ENCODE assay signal across 22 cellular contexts in the genomic region with DNA sequence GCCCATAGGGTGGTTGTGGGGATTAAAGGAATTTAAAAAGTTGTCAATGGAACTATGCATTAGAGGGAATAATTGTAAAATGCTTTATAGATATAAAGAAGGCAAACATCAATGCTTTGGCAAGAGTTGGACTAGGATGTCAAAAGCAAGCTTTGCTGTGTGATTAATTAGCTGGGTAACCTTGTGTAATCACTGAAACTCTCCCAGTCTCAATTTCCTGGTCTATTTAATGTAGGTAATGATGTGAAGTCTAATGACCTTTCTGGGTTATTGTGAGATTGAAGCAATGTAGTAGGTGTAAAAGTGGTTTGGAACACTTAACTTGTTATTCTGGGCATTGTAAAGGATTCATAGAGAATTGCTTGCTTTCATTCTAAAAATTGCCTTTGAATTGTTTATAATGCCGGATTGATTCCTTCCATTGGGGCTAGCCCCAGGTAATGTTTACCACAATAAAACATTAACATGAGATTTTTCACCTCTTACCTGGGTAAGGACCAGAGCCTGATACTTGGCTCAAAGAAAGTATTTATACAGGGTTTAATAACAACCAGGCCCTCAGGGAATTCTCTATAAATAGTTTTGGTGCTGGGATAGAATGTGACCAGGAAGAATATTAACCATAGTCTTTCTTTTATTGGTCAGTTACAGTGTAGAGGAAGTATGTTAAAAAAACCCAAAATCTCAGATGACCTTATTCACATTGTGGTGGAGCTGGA. TPM values are rescaled to one million over a fixed set of nuclear protein-coding genes. Genes with fewer than 3 reads are reported as not detected.
DNase-seq lines count a peak whose midpoint lies in the region; ATAC-seq and TF ChIP-seq lines count a peak whose summit lies in the region.
"Had no signal": no experiment of that assay in that cellular context is flagged by ENCODE, and none has a peak within 500 bp of the region (broad histone marks: within the 10 kb centered on the region; RNA-seq: fewer than 3 reads in every experiment).

No MANE protein-coding gene starts in this region.

- no peaks in the 10 kb centered on the region for H3K79me2 ChIP-seq in mammary epithelial cell (ENCODE audit: insufficient read depth, low read length)

- TF ChIP-seq POLR2A in breast epithelium (IDR thresholded peaks at IDR 0.05) (no peak), esophagus squamous epithelium (IDR thresholded peaks at IDR 0.05) (no peak), suprapubic skin (IDR thresholded peaks at IDR 0.05) (no peak)

- in situ Hi-C loops in mammary epithelial cell (cut with MboI; ENCODE audit: low sequenced_read_pairs in 2 of 2), result no loop called here

- intact Hi-C loops in breast epithelium (cut with DNase I; ENCODE audit: low total_unique reads), result no loop called here
- intact Hi-C loops in mammary epithelial cell (cut with micrococcal nuclease), result no loop called here
- intact Hi-C loops in esophagus squamous epithelium (cut with DNase I), result no loop called here

- H3K27me3 ChIP-seq in breast epithelium (no peaks in the 10 kb centered on the region), mammary epithelial cell (ENCODE audit: insufficient read depth, low read length) (no peaks in the 10 kb centered on the region), esophagus squamous epithelium (no peaks in the 10 kb centered on the region), suprapubic skin (no peaks in the 10 kb centered on the region)
- H3K27me3 ChIP-seq: tibial artery had no signal

- dilution Hi-C loops in mammary epithelial cell (cut with HindIII; ENCODE audit: low sequenced_read_pairs), result no loop called here

- H3K4me3 ChIP-seq in breast epithelium, result no peak overlapping the region
- no peak overlapping the region for H3K4me3 ChIP-seq in mammary epithelial cell (replicated peaks in 1 of 3; ENCODE audit: insufficient read depth in 1 of 3, low read depth in 2 of 3, low read length in 3 of 3)
- H3K4me3 ChIP-seq in esophagus squamous epithelium, result no peak overlapping the region
- H3K4me3 ChIP-seq in suprapubic skin, result no peak overlapping the region
- H3K4me3 ChIP-seq: smooth muscle cell, tibial artery had no signal

- WGBS in mammary epithelial cell (ENCODE audit: low coverage, missing lambda C conversion rate), result 0% methylated on average over 1 of the region's 1 CpG
- 50 to 72% methylated on average over 1 of the region's 1 CpG for WGBS in esophagus squamous epithelium, 2 donors
- 63% methylated on average over 1 of the region's 1 CpG for WGBS in suprapubic skin

- ATAC-seq in HG03159 (IDR thresholded peaks at IDR 0.05; ENCODE audit: unreplicated experiment) (no peak), HG02678 (IDR thresholded peaks at IDR 0.05; ENCODE audit: unreplicated experiment) (no peak)
- ATAC-seq: activated T-cell treated with anti-CD3 and anti-CD28 coated beads, Interleukin-2, amount 50 U/mL, for 4 hours had no signal

- H3K9me3 ChIP-seq in breast epithelium (peaks cover 0 to 3% of the 10 kb centered on the region in 2 donors), mammary epithelial cell (replicated peaks; ENCODE audit: insufficient read depth, low read length) (no peaks in the 10 kb centered on the region), esophagus squamous epithelium (no peaks in the 10 kb centered on the region), suprapubic skin (no peaks in the 10 kb centered on the region)
- H3K9me3 ChIP-seq: tibial artery had no signal

- no peak overlapping the region for H2AFZ ChIP-seq in mammary epithelial cell (ENCODE audit: low read depth, low read length)

- no peak for TF ChIP-seq CTCF in breast epithelium (IDR thresholded peaks at IDR 0.05)
- TF ChIP-seq CTCF in mammary epithelial cell (conservative IDR thresholded peaks at IDR 0.05 in 1 of 2, IDR thresholded peaks at IDR 0.05 in 1 of 2; ENCODE audit: extremely low read depth in 1 of 2, insufficient read depth in 1 of 2, low read depth in 1 of 2, low read length in 2 of 2), result no peak
- no peak for TF ChIP-seq CTCF in esophagus squamous epithelium (IDR thresholded peaks at IDR 0.05)
- no peak for TF ChIP-seq CTCF in suprapubic skin (IDR thresholded peaks at IDR 0.05)

- H3K27ac ChIP-seq in breast epithelium, result peak overlapping the region; percentile 59 to 62
- H3K27ac ChIP-seq in mammary epithelial cell (ENCODE audit: insufficient read depth, low read depth, low read length), result no peak overlapping the region
- H3K27ac ChIP-seq in esophagus squamous epithelium, result peak overlapping the region; percentile 58 to 86 (median 74)
- peak overlapping the region; percentile 51 for H3K27ac ChIP-seq in suprapubic skin
- H3K27ac ChIP-seq: tibial artery had no signal

- H4K20me1 ChIP-seq in mammary epithelial cell (ENCODE audit: insufficient read depth, low read length), result no peaks in the 10 kb centered on the region

- H3K4me1 ChIP-seq in breast epithelium (no peaks in the 10 kb centered on the region), mammary epithelial cell (ENCODE audit: insufficient read depth, low read length) (no peaks in the 10 kb centered on the region), esophagus squamous epithelium (peaks cover 0 to 51% (median 6%) of the 10 kb centered on the region in 3 donors), suprapubic skin (peaks cover 11% of the 10 kb centered on the region)

- H3K36me3 ChIP-seq in breast epithelium, result no peaks in the 10 kb centered on the region
- no peaks in the 10 kb centered on the region for H3K36me3 ChIP-seq in mammary epithelial cell (ENCODE audit: insufficient read depth, low read length)
- H3K36me3 ChIP-seq in esophagus squamous epithelium, result no peaks in the 10 kb centered on the region
- no peaks in the 10 kb centered on the region for H3K36me3 ChIP-seq in suprapubic skin
- H3K36me3 ChIP-seq: tibial artery had no signal

- CTCF ChIA-PET in mammary epithelial cell (lab: Charles Lee; ENCODE audit: low non-redundant PET), result interaction anchor here (0.5 to 0.6 kb wide), 2 partner anchors 66 to 149 kb away, joined by 4 read pairs; no protein-coding TSS in a partner anchor

- no TSS peak for BruUV-seq in mammary epithelial cell (replicated peaks; lab: Mats Ljungman, UMichigan)

- no peak overlapping the region for H3K9ac ChIP-seq in mammary epithelial cell (ENCODE audit: insufficient read depth, low read length)

- no peak overlapping the region for H3K4me2 ChIP-seq in mammary epithelial cell (ENCODE audit: insufficient read depth, low read depth, low read length)
- H3K4me2 ChIP-seq: smooth muscle cell had no signal

- TF ChIP-seq EP300 in suprapubic skin (IDR thresholded peaks at IDR 0.05), result no peak

- DNase-seq in breast epithelium (ENCODE audit: low spot score in 2 of 2) (no peak), mammary epithelial cell (no peak), NCI-H774 (lab: John Stamatoyannopoulos, UW) (peak; percentile 47), esophagus squamous epithelium (lab: John Stamatoyannopoulos, UW) (no peak), suprapubic skin (ENCODE audit: low spot score in 2 of 2) (no peak), GDM1 (lab: John Stamatoyannopoulos, UW) (no peak)
- DNase-seq: activated CD8-positive, alpha-beta memory T cell treated with anti-CD3 and anti-CD28 coated beads for 24 hours; activated naive CD4-positive, alpha-beta T cell treated with Interleukin-2 at 50 U/mL for 16 hours; activated T-cell treated with anti-CD3 and anti-CD28 coated beads, Interleukin-2, amount 50 U/mL, for 4 hours; central memory CD4-positive, alpha-beta T cell; dermis blood vessel endothelial cell; H9; hippocampal formation; MM.1S; NCI-H187 treated with DMSO at 0.1 percent for 48 hours; NCI-H82; stimulated activated CD4-positive, alpha-beta T cell treated with anti-CD3 and anti-CD28 coated beads, Interleukin-4, amount 100 ng/mL, for 1 hour; stimulated activated naive CD4-positive, alpha-beta T cell; tibial artery had no signal

RNA-seq across cellular contexts. Expression of gene CLINT1, which starts 30.0 kb away (rescaled TPM):
- total RNA-seq in breast epithelium, result 100 to 1,000 TPM in 1 of 3 donors, 10 to 100 TPM in 2; 86.5 to 157 (median 89.5) TPM
- 100 to 1,000 TPM in 1 of 2 donors, 10 to 100 TPM in 1; 77.2 to 127 TPM for total RNA-seq in mammary epithelial cell
- 97.7 TPM for polyA plus RNA-seq in mammary epithelial cell
- 188 TPM for polyA minus RNA-seq in mammary epithelial cell
- 100 to 1,000 TPM; 109 to 165 (median 152) TPM for total RNA-seq in esophagus squamous epithelium
- total RNA-seq in suprapubic skin, result 100 to 1,000 TPM; 112 to 220 (median 136) TPM
